In the genomic region with DNA sequence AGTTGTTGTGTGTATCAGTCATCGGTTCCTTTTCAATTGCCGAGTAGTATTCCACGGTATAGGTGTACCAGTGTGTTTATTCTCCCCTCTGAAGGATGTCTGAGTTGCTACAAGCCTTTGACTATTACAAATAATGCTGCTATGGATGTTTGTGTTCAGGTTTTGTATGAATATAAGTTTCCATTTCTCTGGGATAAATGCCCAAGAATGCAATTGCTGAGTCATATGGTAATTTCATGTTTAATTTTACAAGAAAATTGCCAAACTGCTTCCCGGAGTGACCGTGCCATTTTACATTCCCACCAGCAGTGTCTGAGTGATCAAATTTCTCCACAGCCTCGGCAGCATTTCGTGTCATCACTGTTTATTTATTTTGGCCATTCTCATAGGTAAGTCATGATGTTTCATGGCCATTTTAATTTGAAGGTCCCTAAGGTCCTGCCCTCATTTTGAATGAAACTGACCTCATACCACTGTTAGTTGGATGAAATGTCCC, we compare ENCODE assay signal across 13 cellular contexts.
A peak's percentile ranks its signal among the peaks of the same experiment; 100 is the strongest.
DNase-seq lines count a peak whose midpoint lies in the region; ATAC-seq and TF ChIP-seq lines count a peak whose summit lies in the region.
"Had no signal": no experiment of that assay in that cellular context is flagged by ENCODE, and none has a peak within 500 bp of the region (broad histone marks: within the 10 kb centered on the region; RNA-seq: fewer than 3 reads in every experiment).

No MANE protein-coding gene starts in this region.

- no peak for ATAC-seq in activated T-cell treated with anti-CD3 and anti-CD28 coated beads, Interleukin-2, amount 50 U/mL, for 72 hours (replicated peaks in 1 of 2)
- ATAC-seq in right cardiac atrium: peak; percentile 40 to 47
- ATAC-seq in thoracic aorta (ENCODE audit: insufficient number of reproducible peaks, low FRiP score, low read depth): peak; percentile 82
- ATAC-seq in GM21576 (IDR thresholded peaks at IDR 0.05; ENCODE audit: unreplicated experiment): no peak

- no peaks in the 10 kb centered on the region for H3K27me3 Mint-ChIP-seq in activated T-cell treated with anti-CD3 and anti-CD28 coated beads, Interleukin-2, amount 50 U/mL, for 72 hours (ENCODE audit: low read depth)
- H3K27me3 Mint-ChIP-seq: type B pancreatic cell had no signal

- peaks cover 24% of the 10 kb centered on the region for H3K36me3 ChIP-seq in thoracic aorta

- peaks cover 12% of the 10 kb centered on the region for H3K4me1 ChIP-seq in right cardiac atrium (ENCODE audit: control insufficient read depth, insufficient read depth, low read length)
- H3K4me1 ChIP-seq in thoracic aorta (ENCODE audit: control insufficient read depth in 1 of 2, low read depth in 2 of 2): peaks cover 18 to 56% of the 10 kb centered on the region in 2 donors

- no peaks in the 10 kb centered on the region for H3K27me3 ChIP-seq in right cardiac atrium (ENCODE audit: control insufficient read depth, insufficient read depth)
- H3K27me3 ChIP-seq in thoracic aorta (replicated peaks; ENCODE audit: insufficient read depth): no peaks in the 10 kb centered on the region

- H3K36me3 Mint-ChIP-seq in activated T-cell treated with anti-CD3 and anti-CD28 coated beads, Interleukin-2, amount 50 U/mL, for 72 hours (ENCODE audit: insufficient read depth in 2 of 2): peaks cover 5 to 31% of the 10 kb centered on the region in 2 donors

- H3K4me1 Mint-ChIP-seq in activated T-cell treated with anti-CD3 and anti-CD28 coated beads, Interleukin-2, amount 50 U/mL, for 72 hours (ENCODE audit: low read depth): peaks cover 36% of the 10 kb centered on the region

- H3K27ac ChIP-seq in right cardiac atrium (ENCODE audit: low read length) (no peak overlapping the region), thoracic aorta (peak overlapping the region; percentile 43 to 70)

- no peaks in the 10 kb centered on the region for H3K9me3 Mint-ChIP-seq in activated T-cell treated with anti-CD3 and anti-CD28 coated beads, Interleukin-2, amount 50 U/mL, for 72 hours
- H3K9me3 Mint-ChIP-seq: type B pancreatic cell had no signal

- 62% methylated on average over 7 of the region's 7 CpGs for WGBS in right cardiac atrium

- peak; percentile 49 for TF ChIP-seq CTCF in astrocyte of the cerebellum (IDR thresholded peaks at IDR 0.05; ENCODE audit: low read depth, low read length, missing control alignments)
- TF ChIP-seq CTCF in thoracic aorta (IDR thresholded peaks at IDR 0.05): peak; percentile 35

- peak overlapping the region; percentile 1 for H3K27ac Mint-ChIP-seq in activated T-cell treated with anti-CD3 and anti-CD28 coated beads, Interleukin-2, amount 50 U/mL, for 72 hours
- H3K27ac Mint-ChIP-seq: type B pancreatic cell had no signal

- H3K9me3 ChIP-seq in right cardiac atrium (ENCODE audit: control insufficient read depth, low read length) (no peaks in the 10 kb centered on the region), thoracic aorta (no peaks in the 10 kb centered on the region)

- intact Hi-C loops in right cardiac atrium (cut with DNase I): no loop called here
- intact Hi-C loops in posterior cingulate gyrus (cut with DNase I): no loop called here

- DNase-seq in activated T-cell treated with anti-CD3 and anti-CD28 coated beads, Interleukin-2, amount 50 U/mL, for 72 hours: no peak
- DNase-seq in activated T-cell treated with anti-CD3 and anti-CD28 coated beads, Interleukin-2, amount 50 U/mL, for 1 hour: no peak
- peak; percentile 94 for DNase-seq in astrocyte of the cerebellum (ENCODE audit: low read depth)
- no peak for DNase-seq in right cardiac atrium
- peak; percentile 15 for DNase-seq in thoracic aorta (ENCODE audit: low spot score)
- DNase-seq in posterior cingulate gyrus: no peak
- no peak for DNase-seq in CD1c-positive myeloid dendritic cell (ENCODE audit: extremely low spot score)
- DNase-seq: activated gamma-delta T cell treated with Interleukin-2 at 50 U/mL for 16 hours, AML-193, NCI-H1436 treated with DMSO at 0.1 percent for 48 hours, T-helper 1 cell had no signal

- in situ Hi-C loops in astrocyte of the cerebellum (cut with HindIII; ENCODE audit: low sequenced_read_pairs): no loop called here

- H3K4me3 ChIP-seq in astrocyte of the cerebellum (ENCODE audit: low read depth, low read length): no peak overlapping the region
- no peak overlapping the region for H3K4me3 ChIP-seq in right cardiac atrium (ENCODE audit: low read length)
- no peak overlapping the region for H3K4me3 ChIP-seq in thoracic aorta

- H3K4me3 Mint-ChIP-seq in activated T-cell treated with anti-CD3 and anti-CD28 coated beads, Interleukin-2, amount 50 U/mL, for 72 hours: no peak overlapping the region
- H3K4me3 Mint-ChIP-seq: type B pancreatic cell had no signal

Comparison
In these comparisons a context has a peak if more than half of its experiments do, and no peak if none do; other contexts are left out.
1. ATAC-seq: peak in right cardiac atrium (2 of 2) and thoracic aorta (single experiment); none in activated T-cell treated with anti-CD3 and anti-CD28 coated beads, Interleukin-2, amount 50 U/mL, for 72 hours (0 of 2) and GM21576 (single experiment).
2. DNase-seq: peak in astrocyte of the cerebellum (single experiment) and thoracic aorta (single experiment); none in activated T-cell treated with anti-CD3 and anti-CD28 coated beads, Interleukin-2, amount 50 U/mL, for 72 hours (0 of 2), activated T-cell treated with anti-CD3 and anti-CD28 coated beads, Interleukin-2, amount 50 U/mL, for 1 hour (single experiment), right cardiac atrium (0 of 3), posterior cingulate gyrus (0 of 10) and CD1c-positive myeloid dendritic cell (single experiment).